2 cellular contexts compared by ENCODE assay signal in genomic region chr17:29929544-29930398, GRCh38.
TF ChIP-seq lines count a peak whose summit lies in the region.

SSH2 (minus strand) TSS chr17:29930228; CDS start chr17:29930000, 228 bp downstream.

TF ChIP-seq in A549, 52 proteins besides CTCF, POLR2A, EP300 and RAD21 (continued from another document):
- TF ChIP-seq FOSL2 (IDR thresholded peaks at IDR 0.05) (0 out of 2 replicates have a peak, but pooled peaks have one; percentile 47), FOSL2 (CRISPR knock-in tag; IDR thresholded peaks at IDR 0.05) (peak; percentile 87), E2F6 (IDR thresholded peaks at IDR 0.05; ENCODE audit: borderline replicate concordance, low read depth) (peak; percentile 64; the same call in 1 of the 2 replicates), RARB (CRISPR knock-in tag; IDR thresholded peaks at IDR 0.05) (no peak), BCL3 (IDR thresholded peaks at IDR 0.05) (peak; percentile 40; the same call in 1 of the 3 replicates), MAZ (IDR thresholded peaks at IDR 0.05; ENCODE audit: borderline replicate concordance, low read depth, low read length) (0 out of 2 replicates have a peak, but pooled peaks have one; percentile 21), MYC (IDR thresholded peaks at IDR 0.05; ENCODE audit: borderline replicate concordance, low read length) (no peak)
- TF ChIP-seq, protein P1, sequence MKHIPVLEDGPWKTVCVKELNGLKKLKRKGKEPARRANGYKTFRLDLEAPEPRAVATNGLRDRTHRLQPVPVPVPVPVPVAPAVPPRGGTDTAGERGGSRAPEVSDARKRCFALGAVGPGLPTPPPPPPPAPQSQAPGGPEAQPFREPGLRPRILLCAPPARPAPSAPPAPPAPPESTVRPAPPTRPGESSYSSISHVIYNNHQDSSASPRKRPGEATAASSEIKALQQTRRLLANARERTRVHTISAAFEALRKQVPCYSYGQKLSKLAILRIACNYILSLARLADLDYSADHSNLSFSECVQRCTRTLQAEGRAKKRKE (CRISPR knock-in tag; IDR thresholded peaks at IDR 0.05; ENCODE audit: low read depth): no peak
TF ChIP-seq in A549: peak in this region for 7.

TF ChIP-seq in WTC11, 78 proteins besides CTCF, POLR2A, EP300 and RAD21 (continued from another document and continues in another):
- TF ChIP-seq, protein P2, sequence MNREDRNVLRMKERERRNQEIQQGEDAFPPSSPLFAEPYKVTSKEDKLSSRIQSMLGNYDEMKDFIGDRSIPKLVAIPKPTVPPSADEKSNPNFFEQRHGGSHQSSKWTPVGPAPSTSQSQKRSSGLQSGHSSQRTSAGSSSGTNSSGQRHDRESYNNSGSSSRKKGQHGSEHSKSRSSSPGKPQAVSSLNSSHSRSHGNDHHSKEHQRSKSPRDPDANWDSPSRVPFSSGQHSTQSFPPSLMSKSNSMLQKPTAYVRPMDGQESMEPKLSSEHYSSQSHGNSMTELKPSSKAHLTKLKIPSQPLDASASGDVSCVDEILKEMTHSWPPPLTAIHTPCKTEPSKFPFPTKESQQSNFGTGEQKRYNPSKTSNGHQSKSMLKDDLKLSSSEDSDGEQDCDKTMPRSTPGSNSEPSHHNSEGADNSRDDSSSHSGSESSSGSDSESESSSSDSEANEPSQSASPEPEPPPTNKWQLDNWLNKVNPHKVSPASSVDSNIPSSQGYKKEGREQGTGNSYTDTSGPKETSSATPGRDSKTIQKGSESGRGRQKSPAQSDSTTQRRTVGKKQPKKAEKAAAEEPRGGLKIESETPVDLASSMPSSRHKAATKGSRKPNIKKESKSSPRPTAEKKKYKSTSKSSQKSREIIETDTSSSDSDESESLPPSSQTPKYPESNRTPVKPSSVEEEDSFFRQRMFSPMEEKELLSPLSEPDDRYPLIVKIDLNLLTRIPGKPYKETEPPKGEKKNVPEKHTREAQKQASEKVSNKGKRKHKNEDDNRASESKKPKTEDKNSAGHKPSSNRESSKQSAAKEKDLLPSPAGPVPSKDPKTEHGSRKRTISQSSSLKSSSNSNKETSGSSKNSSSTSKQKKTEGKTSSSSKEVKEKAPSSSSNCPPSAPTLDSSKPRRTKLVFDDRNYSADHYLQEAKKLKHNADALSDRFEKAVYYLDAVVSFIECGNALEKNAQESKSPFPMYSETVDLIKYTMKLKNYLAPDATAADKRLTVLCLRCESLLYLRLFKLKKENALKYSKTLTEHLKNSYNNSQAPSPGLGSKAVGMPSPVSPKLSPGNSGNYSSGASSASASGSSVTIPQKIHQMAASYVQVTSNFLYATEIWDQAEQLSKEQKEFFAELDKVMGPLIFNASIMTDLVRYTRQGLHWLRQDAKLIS (CRISPR knock-in tag; IDR thresholded peaks at IDR 0.05; ENCODE audit: borderline replicate concordance): no peak
- peak; percentile 45; the same call in 1 of the 2 replicates for TF ChIP-seq FOXK1 (CRISPR knock-in tag; IDR thresholded peaks at IDR 0.05)
- TF ChIP-seq E2F4 (CRISPR knock-in tag; IDR thresholded peaks at IDR 0.05; ENCODE audit: borderline replicate concordance, low read depth): no peak
- TF ChIP-seq PREB (CRISPR knock-in tag; IDR thresholded peaks at IDR 0.05; ENCODE audit: borderline replicate concordance): no peak
- no peak for TF ChIP-seq ZNF219 (CRISPR knock-in tag; IDR thresholded peaks at IDR 0.05; ENCODE audit: borderline replicate concordance)
- TF ChIP-seq ATF3 (CRISPR knock-in tag; conservative IDR thresholded peaks at IDR 0.05): no peak
- no peak for TF ChIP-seq ETV6 (CRISPR knock-in tag; IDR thresholded peaks at IDR 0.05)
- TF ChIP-seq NFATC4 (CRISPR knock-in tag; IDR thresholded peaks at IDR 0.05): no peak
- no peak for TF ChIP-seq PRDM15 (CRISPR knock-in tag; IDR thresholded peaks at IDR 0.05)
- TF ChIP-seq CDX4 (CRISPR knock-in tag; IDR thresholded peaks at IDR 0.05; ENCODE audit: borderline replicate concordance): no peak
- TF ChIP-seq, protein P3, sequence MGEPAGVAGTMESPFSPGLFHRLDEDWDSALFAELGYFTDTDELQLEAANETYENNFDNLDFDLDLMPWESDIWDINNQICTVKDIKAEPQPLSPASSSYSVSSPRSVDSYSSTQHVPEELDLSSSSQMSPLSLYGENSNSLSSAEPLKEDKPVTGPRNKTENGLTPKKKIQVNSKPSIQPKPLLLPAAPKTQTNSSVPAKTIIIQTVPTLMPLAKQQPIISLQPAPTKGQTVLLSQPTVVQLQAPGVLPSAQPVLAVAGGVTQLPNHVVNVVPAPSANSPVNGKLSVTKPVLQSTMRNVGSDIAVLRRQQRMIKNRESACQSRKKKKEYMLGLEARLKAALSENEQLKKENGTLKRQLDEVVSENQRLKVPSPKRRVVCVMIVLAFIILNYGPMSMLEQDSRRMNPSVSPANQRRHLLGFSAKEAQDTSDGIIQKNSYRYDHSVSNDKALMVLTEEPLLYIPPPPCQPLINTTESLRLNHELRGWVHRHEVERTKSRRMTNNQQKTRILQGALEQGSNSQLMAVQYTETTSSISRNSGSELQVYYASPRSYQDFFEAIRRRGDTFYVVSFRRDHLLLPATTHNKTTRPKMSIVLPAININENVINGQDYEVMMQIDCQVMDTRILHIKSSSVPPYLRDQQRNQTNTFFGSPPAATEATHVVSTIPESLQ (CRISPR knock-in tag; IDR thresholded peaks at IDR 0.05): no peak
- TF ChIP-seq USF2 (CRISPR knock-in tag; IDR thresholded peaks at IDR 0.05): no peak
- TF ChIP-seq GRHL2 (CRISPR knock-in tag; IDR thresholded peaks at IDR 0.05; ENCODE audit: insufficient replicate concordance, severe bottlenecking): no peak
- no peak for TF ChIP-seq ZNF138 (CRISPR knock-in tag; conservative IDR thresholded peaks at IDR 0.05)
- TF ChIP-seq, protein P4, sequence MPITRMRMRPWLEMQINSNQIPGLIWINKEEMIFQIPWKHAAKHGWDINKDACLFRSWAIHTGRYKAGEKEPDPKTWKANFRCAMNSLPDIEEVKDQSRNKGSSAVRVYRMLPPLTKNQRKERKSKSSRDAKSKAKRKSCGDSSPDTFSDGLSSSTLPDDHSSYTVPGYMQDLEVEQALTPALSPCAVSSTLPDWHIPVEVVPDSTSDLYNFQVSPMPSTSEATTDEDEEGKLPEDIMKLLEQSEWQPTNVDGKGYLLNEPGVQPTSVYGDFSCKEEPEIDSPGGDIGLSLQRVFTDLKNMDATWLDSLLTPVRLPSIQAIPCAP (CRISPR knock-in tag; IDR thresholded peaks at IDR 0.05): no peak
- no peak for TF ChIP-seq NFYB (CRISPR knock-in tag; conservative IDR thresholded peaks at IDR 0.05; ENCODE audit: low read depth)
- TF ChIP-seq, protein P5, sequence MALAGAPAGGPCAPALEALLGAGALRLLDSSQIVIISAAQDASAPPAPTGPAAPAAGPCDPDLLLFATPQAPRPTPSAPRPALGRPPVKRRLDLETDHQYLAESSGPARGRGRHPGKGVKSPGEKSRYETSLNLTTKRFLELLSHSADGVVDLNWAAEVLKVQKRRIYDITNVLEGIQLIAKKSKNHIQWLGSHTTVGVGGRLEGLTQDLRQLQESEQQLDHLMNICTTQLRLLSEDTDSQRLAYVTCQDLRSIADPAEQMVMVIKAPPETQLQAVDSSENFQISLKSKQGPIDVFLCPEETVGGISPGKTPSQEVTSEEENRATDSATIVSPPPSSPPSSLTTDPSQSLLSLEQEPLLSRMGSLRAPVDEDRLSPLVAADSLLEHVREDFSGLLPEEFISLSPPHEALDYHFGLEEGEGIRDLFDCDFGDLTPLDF (CRISPR knock-in tag; IDR thresholded peaks at IDR 0.05): no peak
- TF ChIP-seq NR3C1 (CRISPR knock-in tag; conservative IDR thresholded peaks at IDR 0.05; ENCODE audit: low read depth): no peak
- TF ChIP-seq, protein P6, sequence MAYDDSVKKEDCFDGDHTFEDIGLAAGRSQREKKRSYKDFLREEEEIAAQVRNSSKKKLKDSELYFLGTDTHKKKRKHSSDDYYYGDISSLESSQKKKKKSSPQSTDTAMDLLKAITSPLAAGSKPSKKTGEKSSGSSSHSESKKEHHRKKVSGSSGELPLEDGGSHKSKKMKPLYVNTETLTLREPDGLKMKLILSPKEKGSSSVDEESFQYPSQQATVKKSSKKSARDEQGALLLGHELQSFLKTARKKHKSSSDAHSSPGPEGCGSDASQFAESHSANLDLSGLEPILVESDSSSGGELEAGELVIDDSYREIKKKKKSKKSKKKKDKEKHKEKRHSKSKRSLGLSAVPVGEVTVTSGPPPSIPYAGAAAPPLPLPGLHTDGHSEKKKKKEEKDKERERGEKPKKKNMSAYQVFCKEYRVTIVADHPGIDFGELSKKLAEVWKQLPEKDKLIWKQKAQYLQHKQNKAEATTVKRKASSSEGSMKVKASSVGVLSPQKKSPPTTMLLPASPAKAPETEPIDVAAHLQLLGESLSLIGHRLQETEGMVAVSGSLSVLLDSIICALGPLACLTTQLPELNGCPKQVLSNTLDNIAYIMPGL (CRISPR knock-in tag; IDR thresholded peaks at IDR 0.05): peak; percentile 74; the same call in 1 of the 2 replicates
- peak; percentile 68 for TF ChIP-seq SP1 (CRISPR knock-in tag; conservative IDR thresholded peaks at IDR 0.05)
- no peak for TF ChIP-seq CBFB (CRISPR knock-in tag; IDR thresholded peaks at IDR 0.05; ENCODE audit: low read depth)
- no peak for TF ChIP-seq ZNF416 (CRISPR knock-in tag; IDR thresholded peaks at IDR 0.05)
- no peak for TF ChIP-seq SMAD3 (CRISPR knock-in tag; IDR thresholded peaks at IDR 0.05; ENCODE audit: borderline replicate concordance)
